Comparison of ENCODE assay signal across 27 cellular contexts in genomic region chr7:41256186-41256945, GRCh38.
DNase-seq lines count a peak whose midpoint lies in the region; ATAC-seq, FAIRE-seq and TF ChIP-seq lines count a peak whose summit lies in the region.
"Had no signal": no experiment of that assay in that cellular context is flagged by ENCODE, and none has a peak within 500 bp of the region (broad histone marks: within the 10 kb centered on the region; RNA-seq: fewer than 3 reads in every experiment).

No MANE protein-coding gene starts in this region.

- no peaks in the 10 kb centered on the region for H3K79me1 ChIP-seq in mesenchymal stem cell (replicated peaks; ENCODE audit: low read length, poor library complexity, severe bottlenecking)

- H2BK5ac ChIP-seq in mesenchymal stem cell (ENCODE audit: low read depth, low read length, poor library complexity, severe bottlenecking), result no peak overlapping the region

- no peak overlapping the region for H4K8ac ChIP-seq in mesenchymal stem cell (ENCODE audit: low read length)

- H3K4me3 ChIP-seq in bronchial epithelial cell (ENCODE audit: low read depth, low read length) (no peak overlapping the region), mesenchymal stem cell (ENCODE audit: insufficient read depth in 1 of 2, low read depth in 1 of 2, low read length in 2 of 2) (no peak overlapping the region)
- H3K4me3 ChIP-seq: adrenal gland, heart left ventricle, skin epidermis, upper lobe of right lung had no signal

- no peak overlapping the region for H2AK5ac ChIP-seq in mesenchymal stem cell (ENCODE audit: low read length, severe bottlenecking)

- H3K18ac ChIP-seq in mesenchymal stem cell (ENCODE audit: low read depth in 1 of 2, low read length in 2 of 2), result no peak overlapping the region

- H3K14ac ChIP-seq in mesenchymal stem cell (ENCODE audit: low read length in 2 of 2), result no peak overlapping the region

- no peak overlapping the region for H3K4ac ChIP-seq in mesenchymal stem cell (ENCODE audit: low read depth in 1 of 2, low read length in 2 of 2)

- no peak overlapping the region for H2AFZ ChIP-seq in mesenchymal stem cell (ENCODE audit: low read depth, low read length)

- no peak overlapping the region for H2BK15ac ChIP-seq in mesenchymal stem cell (ENCODE audit: low read depth, poor library complexity, severe bottlenecking)

- H2BK120ac ChIP-seq in mesenchymal stem cell (ENCODE audit: low read depth, low read length), result no peak overlapping the region

- ATAC-seq in GM18517 (IDR thresholded peaks at IDR 0.05; ENCODE audit: unreplicated experiment), result no peak
- ATAC-seq: heart left ventricle, upper lobe of right lung had no signal

- FAIRE-seq in bronchial epithelial cell (lab: Jason Lieb, UNC), result no peak
- FAIRE-seq: endometrium, G401.6, H54 had no signal

- H4K91ac ChIP-seq in mesenchymal stem cell (ENCODE audit: low read length), result no peak overlapping the region

- H3K9me3 ChIP-seq in mesenchymal stem cell (ENCODE audit: control insufficient read depth, low read length), result no peaks in the 10 kb centered on the region
- H3K9me3 ChIP-seq: adrenal gland, neutrophil, upper lobe of right lung had no signal

- no peaks in the 10 kb centered on the region for H3K36me3 ChIP-seq in bronchial epithelial cell (ENCODE audit: control insufficient read depth, insufficient read depth, low read length)
- H3K36me3 ChIP-seq in mesenchymal stem cell (ENCODE audit: control insufficient read depth in 1 of 2, insufficient read depth in 2 of 2, low read depth in 1 of 2, low read length in 2 of 2), result no peaks in the 10 kb centered on the region
- H3K36me3 ChIP-seq: adrenal gland, heart left ventricle, neutrophil, upper lobe of right lung had no signal

- no peak overlapping the region for H3K23ac ChIP-seq in mesenchymal stem cell (ENCODE audit: low read length in 2 of 2)

- H3K4me2 ChIP-seq in mesenchymal stem cell (ENCODE audit: low read length, poor library complexity, severe bottlenecking), result no peak overlapping the region

- no peak for TF ChIP-seq CTCF in bronchial epithelial cell (IDR thresholded peaks at IDR 0.05; ENCODE audit: insufficient read depth, low read length, severe bottlenecking)

- no peak overlapping the region for H2BK12ac ChIP-seq in mesenchymal stem cell (ENCODE audit: low read length in 2 of 2)

- H3K27me3 ChIP-seq in bronchial epithelial cell (ENCODE audit: control insufficient read depth, insufficient read depth, low read length) (no peaks in the 10 kb centered on the region), mesenchymal stem cell (ENCODE audit: control insufficient read depth in 1 of 2, insufficient read depth in 1 of 2, low read length in 2 of 2) (no peaks in the 10 kb centered on the region)
- H3K27me3 ChIP-seq: adrenal gland, heart left ventricle, neutrophil, upper lobe of right lung had no signal

- H3K4me1 ChIP-seq in mesenchymal stem cell (ENCODE audit: control insufficient read depth, insufficient read depth, low read depth, low read length), result no peaks in the 10 kb centered on the region
- H3K4me1 ChIP-seq: adrenal gland, upper lobe of right lung had no signal

- peak; percentile 36 for DNase-seq in AG20443 (ENCODE audit: low spot score)
- peak; percentile 10 for DNase-seq in HT1080 (ENCODE audit: low read depth)
- peak; percentile 69 for DNase-seq in bronchial epithelial cell (ENCODE audit: low read depth)
- no peak for DNase-seq in mesenchymal stem cell
- DNase-seq in T-helper 1 cell, result no peak
- no peak for DNase-seq in GOT3 (lab: John Stamatoyannopoulos, UW)
- no peak for DNase-seq in GF-D8 (lab: John Stamatoyannopoulos, UW)
- DNase-seq: activated CD4-positive, alpha-beta T cell treated with anti-CD3 and anti-CD28 coated beads, Interleukin-2, amount 10 ng/mL, durations not matched to agents 24 days and 14 days; activated naive CD4-positive, alpha-beta T cell; activated T-cell treated with anti-CD3 and anti-CD28 coated beads, Interleukin-2, amount 50 U/mL, for 48 hours; adrenal gland; dermis blood vessel endothelial cell; DMS 273 treated with DMSO at 0.1 percent for 48 hours; heart left ventricle; mesendoderm; NCI-H1694 treated with DMSO at 0.1 percent for 48 hours; NCI-H69; stimulated activated CD4-positive, alpha-beta T cell treated with anti-CD3 and anti-CD28 coated beads, Interleukin-2, amount 100 ng/mL, for 24 hours; substantia nigra; upper lobe of right lung had no signal

- H3K9ac ChIP-seq in mesenchymal stem cell (ENCODE audit: low read length), result peak overlapping the region; percentile 2

- no peak overlapping the region for H3K27ac ChIP-seq in mesenchymal stem cell (ENCODE audit: low read length, poor library complexity, severe bottlenecking)
- H3K27ac ChIP-seq: adrenal gland, heart left ventricle, neutrophil, skin epidermis, upper lobe of right lung, VCaP had no signal

- WGBS in mesenchymal stem cell, result 57% methylated on average over 4 of the region's 5 CpGs

Comparison
In these comparisons a context has a peak if more than half of its experiments do, and no peak if none do; other contexts are left out.
1. DNase-seq: peak in AG20443 (single experiment), HT1080 (single experiment) and bronchial epithelial cell (single experiment); none in mesenchymal stem cell (single experiment), T-helper 1 cell (0 of 5), GOT3 (single experiment) and GF-D8 (single experiment).